10 cellular contexts compared by ENCODE assay signal in the genomic region with DNA sequence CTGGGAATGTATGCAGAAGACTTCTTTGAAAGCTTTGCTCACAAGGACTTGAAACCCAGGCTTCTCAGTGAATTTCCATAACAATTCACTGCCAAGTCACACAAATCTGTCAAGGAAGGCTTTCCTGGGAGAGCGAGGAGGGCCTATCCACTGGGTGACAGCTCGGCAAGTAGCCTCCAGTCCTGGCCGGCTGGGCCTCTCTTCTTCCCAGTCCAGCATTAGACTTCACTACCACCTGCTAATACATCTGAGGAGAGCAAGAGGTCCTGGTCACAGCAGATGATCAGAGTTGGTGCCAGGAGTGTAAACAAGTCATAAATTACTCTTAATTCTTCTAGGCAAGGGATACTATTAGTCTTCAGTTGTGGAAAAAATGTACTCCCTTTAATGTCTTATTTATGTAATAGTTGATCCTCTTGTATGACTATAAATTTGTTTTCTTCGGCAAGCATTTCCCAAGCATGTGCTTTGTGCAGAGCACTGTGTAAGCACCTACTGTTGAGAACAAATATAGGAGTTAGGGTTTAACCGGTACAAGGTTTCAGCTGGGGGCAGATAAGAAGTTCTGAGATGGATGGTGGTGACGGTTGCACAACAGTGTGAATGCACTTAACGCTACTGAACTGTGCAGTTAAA.
A peak's percentile ranks its signal among the peaks of the same experiment; 100 is the strongest.
DNase-seq lines count a peak whose midpoint lies in the region; ATAC-seq and TF ChIP-seq lines count a peak whose summit lies in the region.
"Had no signal": no experiment of that assay in that cellular context is flagged by ENCODE, and none has a peak within 500 bp of the region (broad histone marks: within the 10 kb centered on the region; RNA-seq: fewer than 3 reads in every experiment).

No MANE protein-coding gene starts in this region.

- DNase-seq in NCI-H146 (lab: John Stamatoyannopoulos, UW) (peak; percentile 62), amniotic epithelial cell (ENCODE audit: low read depth) (peak; percentile 98), iPS-NIHi11 (ENCODE audit: low spot score) (peak; percentile 64), transverse colon (peak; percentile 15), Ammon's horn (ENCODE audit: low spot score) (no peak)
- DNase-seq: activated naive CD4-positive, alpha-beta T cell; NCI-H2171 treated with DMSO at 0.1 percent for 48 hours had no signal

- peaks cover 23 to 49% (median 35%) of the 10 kb centered on the region in 4 donors for H3K4me1 ChIP-seq in transverse colon

- peak overlapping the region; percentile 56 to 80 (median 72) for H3K27ac ChIP-seq in transverse colon

- intact Hi-C loops in transverse colon (cut with DNase I; ENCODE audit: low total_unique reads): no loop called here

- ATAC-seq in GM21786 (IDR thresholded peaks at IDR 0.05; ENCODE audit: unreplicated experiment) (no peak), GM18861 (IDR thresholded peaks at IDR 0.05; ENCODE audit: unreplicated experiment) (no peak)
- ATAC-seq: SK-N-SH treated with all-trans-retinoic acid at 6 μM for 48 hours had no signal

- in situ Hi-C loops in transverse colon (cut with MboI; ENCODE audit: low pct_ligation_motif_present in 1 of 4, low pct_unique_long_range_greater_than_20kb in 1 of 4, low sequenced_read_pairs in 3 of 4): no loop called here

- no peak overlapping the region for H3K4me3 ChIP-seq in transverse colon

- TF ChIP-seq POLR2A in transverse colon (IDR thresholded peaks at IDR 0.05): no peak

- TF ChIP-seq EP300 in transverse colon (IDR thresholded peaks at IDR 0.05; ENCODE audit: low read depth): no peak

- H3K27me3 ChIP-seq in transverse colon: no peaks in the 10 kb centered on the region

- H3K36me3 ChIP-seq in transverse colon: no peaks in the 10 kb centered on the region

- no peaks in the 10 kb centered on the region for H3K9me3 ChIP-seq in transverse colon

- TF ChIP-seq CTCF in transverse colon (IDR thresholded peaks at IDR 0.05): no peak

- 59 to 64% methylated on average over 4 to 7 of the region's 7 CpGs for whole genome bisulfite sequencing in transverse colon (ENCODE audit: low coverage in 1 of 2), 2 donors
